Comparison of ENCODE assay signal across 8 cellular contexts in the genomic region with DNA sequence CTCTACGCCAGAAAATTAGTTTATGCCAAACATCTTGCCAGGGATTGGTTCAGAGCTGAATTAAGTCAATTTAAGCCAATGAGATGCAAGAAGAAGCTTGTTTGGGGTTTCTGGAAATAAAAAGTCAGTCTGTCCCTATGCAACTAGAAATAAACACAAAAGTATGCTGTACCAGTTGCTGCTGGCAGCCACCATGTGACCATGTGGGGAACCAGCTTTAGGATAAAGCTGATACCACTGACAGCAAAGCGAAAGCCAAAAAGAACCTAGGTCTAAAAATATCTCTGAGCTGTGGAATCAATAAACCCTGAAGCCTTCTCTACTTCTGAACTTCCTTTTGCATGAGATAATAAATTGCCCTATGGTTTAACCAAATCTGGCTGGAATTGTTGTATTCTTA.
"Had no signal": no experiment of that assay in that cellular context is flagged by ENCODE, and none has a peak within 500 bp of the region (broad histone marks: within the 10 kb centered on the region; RNA-seq: fewer than 3 reads in every experiment).

No MANE protein-coding gene starts in this region.

- H3K4me3 ChIP-seq: GM23248, HAP-1, K562 had no signal

- H3K27ac ChIP-seq: GM23248 had no signal

- DNase-seq: GM23248, GOT3, H7, HFFc6, IMR-90 had no signal

- H3K4me3 Mint-ChIP-seq: HFFc6 had no signal

- H3K9me3 ChIP-seq: HAP-1 had no signal

- H2AFZ ChIP-seq: GM23248 had no signal

- H3K36me3 ChIP-seq: HAP-1 had no signal

- H3K27ac Mint-ChIP-seq: HFFc6 had no signal

- ATAC-seq: HCT116, K562 had no signal

- H3K9me3 Mint-ChIP-seq: HFFc6 had no signal

- H3K9ac ChIP-seq: GM23248 had no signal

- H3K4me1 ChIP-seq: HAP-1 had no signal
